1 cellular context compared by ENCODE assay signal in the genomic region with DNA sequence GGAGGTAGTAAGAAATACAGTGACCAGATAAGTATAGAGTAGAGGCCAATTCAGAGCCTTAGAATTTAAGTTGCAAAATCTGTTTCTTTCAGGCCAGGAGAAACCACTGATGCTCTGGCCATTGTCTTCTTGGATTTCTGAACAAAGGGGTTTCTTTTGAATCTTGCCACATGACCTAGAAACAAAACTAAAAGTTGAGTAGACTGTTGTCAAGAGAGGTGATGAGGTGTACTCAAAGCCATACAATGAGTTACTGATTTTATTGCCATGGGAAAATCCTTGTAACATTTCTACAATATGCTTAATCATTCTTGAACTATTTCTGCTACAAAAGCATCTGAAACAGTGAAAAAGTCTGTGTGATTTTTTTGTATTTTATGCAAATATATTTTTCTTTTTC.
TF ChIP-seq lines count a peak whose summit lies in the region.

No MANE protein-coding gene starts in this region.

TF ChIP-seq in H1, 55 proteins besides CTCF, POLR2A, EP300 and RAD21:
- TF ChIP-seq KDM4A (IDR thresholded peaks at IDR 0.05; ENCODE audit: low read depth, low read length, severe bottlenecking) (no peak), TEAD4 (IDR thresholded peaks at IDR 0.05; ENCODE audit: low read depth, low read length) (no peak), SP4 (IDR thresholded peaks at IDR 0.05; ENCODE audit: low read length) (no peak), TCF12 (IDR thresholded peaks at IDR 0.05; ENCODE audit: low read depth, low read length) (no peak), CBX8 (IDR thresholded peaks at IDR 0.05; ENCODE audit: borderline replicate concordance, low read depth, low read length) (no peak), FOSL1 (IDR thresholded peaks at IDR 0.05; ENCODE audit: insufficient read depth, low read depth, low read length) (no peak), RFX5 (IDR thresholded peaks at IDR 0.05; ENCODE audit: borderline replicate concordance, low read depth, low read length) (no peak), BACH1 (IDR thresholded peaks at IDR 0.05; ENCODE audit: low read length) (no peak), ZNF274 (IDR thresholded peaks at IDR 0.05; ENCODE audit: borderline replicate concordance, extremely low read depth, low read length) (no peak), RNF2 (IDR thresholded peaks at IDR 0.05; ENCODE audit: borderline replicate concordance, low read depth, low read length, missing control alignments, poor library complexity, severe bottlenecking) (no peak), TAF7 (optimal IDR thresholded peaks at IDR 0.05; ENCODE audit: borderline replicate concordance, low read depth, low read length) (no peak), RXRA (IDR thresholded peaks at IDR 0.05; ENCODE audit: insufficient read depth, low read depth, low read length) (no peak)
- TF ChIP-seq, protein P1, sequence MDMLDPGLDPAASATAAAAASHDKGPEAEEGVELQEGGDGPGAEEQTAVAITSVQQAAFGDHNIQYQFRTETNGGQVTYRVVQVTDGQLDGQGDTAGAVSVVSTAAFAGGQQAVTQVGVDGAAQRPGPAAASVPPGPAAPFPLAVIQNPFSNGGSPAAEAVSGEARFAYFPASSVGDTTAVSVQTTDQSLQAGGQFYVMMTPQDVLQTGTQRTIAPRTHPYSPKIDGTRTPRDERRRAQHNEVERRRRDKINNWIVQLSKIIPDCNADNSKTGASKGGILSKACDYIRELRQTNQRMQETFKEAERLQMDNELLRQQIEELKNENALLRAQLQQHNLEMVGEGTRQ (IDR thresholded peaks at IDR 0.05; ENCODE audit: low read length): no peak
